ENCODE assay signal across 16 cellular contexts in genomic region chr19:39253374-39254149, GRCh38. TPM values are rescaled to one million over a fixed set of nuclear protein-coding genes. Genes with fewer than 3 reads are reported as not detected.
DNase-seq lines count a peak whose midpoint lies in the region; ATAC-seq lines count a peak whose summit lies in the region.
"Had no signal": no experiment of that assay in that cellular context is flagged by ENCODE, and none has a peak within 500 bp of the region (broad histone marks: within the 10 kb centered on the region; RNA-seq: fewer than 3 reads in every experiment).

No MANE protein-coding gene starts in this region.

- H3K36me3 Mint-ChIP-seq in activated naive CD8-positive, alpha-beta T cell treated with anti-CD3 and anti-CD28 coated beads, Interleukin-2, amount 10 ng/mL, durations not matched to agents 7 days and 5 days = no peaks in the 10 kb centered on the region
- no peaks in the 10 kb centered on the region for H3K36me3 Mint-ChIP-seq in activated naive CD8-positive, alpha-beta T cell treated with anti-CD3 and anti-CD28 coated beads, Interleukin-2, amount 50 U/mL, for 24 hours (ENCODE audit: low read depth)
- no peaks in the 10 kb centered on the region for H3K36me3 Mint-ChIP-seq in stimulated activated effector memory CD8-positive, alpha-beta T cell treated with anti-CD3 and anti-CD28 coated beads, Interleukin-12 subunit alpha, Interleukin-12 subunit beta, amount 100 ng/mL, for 72 hours
- H3K36me3 Mint-ChIP-seq: CD4-positive, CD25-positive, alpha-beta regulatory T cell had no signal

- ATAC-seq in activated naive CD8-positive, alpha-beta T cell treated with anti-CD3 and anti-CD28 coated beads, Interleukin-2, amount 10 ng/mL, durations not matched to agents 7 days and 5 days (ENCODE audit: low read depth) = no peak
- no peak for ATAC-seq in activated naive CD8-positive, alpha-beta T cell treated with anti-CD3 and anti-CD28 coated beads, Interleukin-2, amount 50 U/mL, for 24 hours
- ATAC-seq in stimulated activated effector memory CD8-positive, alpha-beta T cell treated with anti-CD3 and anti-CD28 coated beads, Interleukin-12 subunit alpha, Interleukin-12 subunit beta, amount 100 ng/mL, for 72 hours = no peak
- ATAC-seq in HG03159 (IDR thresholded peaks at IDR 0.05; ENCODE audit: unreplicated experiment) = no peak

- DNase-seq in activated naive CD8-positive, alpha-beta T cell treated with anti-CD3 and anti-CD28 coated beads, Interleukin-2, amount 10 ng/mL, durations not matched to agents 7 days and 5 days = no peak
- DNase-seq in activated naive CD8-positive, alpha-beta T cell treated with anti-CD3 and anti-CD28 coated beads, Interleukin-2, amount 50 U/mL, for 24 hours = no peak
- peak; percentile 30 for DNase-seq in OCI-M1 (lab: John Stamatoyannopoulos, UW)
- DNase-seq in dedifferentiated amniotic fluid mesenchymal stem cell (ENCODE audit: extremely low spot score) = peak; percentile 9
- no peak for DNase-seq in activated CD4-positive, alpha-beta T cell treated with anti-CD3 and anti-CD28 coated beads for 4 hours
- no peak for DNase-seq in stimulated activated effector memory CD8-positive, alpha-beta T cell treated with anti-CD3 and anti-CD28 coated beads, Interleukin-12 subunit alpha, Interleukin-12 subunit beta, amount 100 ng/mL, for 72 hours (ENCODE audit: low spot score in 2 of 2)
- DNase-seq: 8988T; C1 segment of cervical spinal cord; CD4-positive, CD25-positive, alpha-beta regulatory T cell; CD8-positive, alpha-beta memory T cell; GM23248 had no signal

- H3K4me1 Mint-ChIP-seq in activated naive CD8-positive, alpha-beta T cell treated with anti-CD3 and anti-CD28 coated beads, Interleukin-2, amount 10 ng/mL, durations not matched to agents 7 days and 5 days = peaks cover 12% of the 10 kb centered on the region
- H3K4me1 Mint-ChIP-seq in activated naive CD8-positive, alpha-beta T cell treated with anti-CD3 and anti-CD28 coated beads, Interleukin-2, amount 50 U/mL, for 24 hours = peaks cover 7% of the 10 kb centered on the region
- H3K4me1 Mint-ChIP-seq in stimulated activated effector memory CD8-positive, alpha-beta T cell treated with anti-CD3 and anti-CD28 coated beads, Interleukin-12 subunit alpha, Interleukin-12 subunit beta, amount 100 ng/mL, for 72 hours = peaks cover 7% of the 10 kb centered on the region

- POLR2A ChIA-PET in activated naive CD8-positive, alpha-beta T cell treated with anti-CD3 and anti-CD28 coated beads, Interleukin-2, amount 10 ng/mL, durations not matched to agents 7 days and 5 days (lab: Charles Lee) = interaction anchor here (1.2 kb wide), 1 partner anchor 26 kb away, joined by 3 read pairs; no protein-coding TSS in a partner anchor

- H3K9me3 Mint-ChIP-seq in activated naive CD8-positive, alpha-beta T cell treated with anti-CD3 and anti-CD28 coated beads, Interleukin-2, amount 10 ng/mL, durations not matched to agents 7 days and 5 days = no peaks in the 10 kb centered on the region
- no peaks in the 10 kb centered on the region for H3K9me3 Mint-ChIP-seq in activated naive CD8-positive, alpha-beta T cell treated with anti-CD3 and anti-CD28 coated beads, Interleukin-2, amount 50 U/mL, for 24 hours
- H3K9me3 Mint-ChIP-seq in stimulated activated effector memory CD8-positive, alpha-beta T cell treated with anti-CD3 and anti-CD28 coated beads, Interleukin-12 subunit alpha, Interleukin-12 subunit beta, amount 100 ng/mL, for 72 hours = no peaks in the 10 kb centered on the region

- H3K4me3 Mint-ChIP-seq in activated naive CD8-positive, alpha-beta T cell treated with anti-CD3 and anti-CD28 coated beads, Interleukin-2, amount 10 ng/mL, durations not matched to agents 7 days and 5 days = no peak overlapping the region
- no peak overlapping the region for H3K4me3 Mint-ChIP-seq in activated naive CD8-positive, alpha-beta T cell treated with anti-CD3 and anti-CD28 coated beads, Interleukin-2, amount 50 U/mL, for 24 hours
- no peak overlapping the region for H3K4me3 Mint-ChIP-seq in stimulated activated effector memory CD8-positive, alpha-beta T cell treated with anti-CD3 and anti-CD28 coated beads, Interleukin-12 subunit alpha, Interleukin-12 subunit beta, amount 100 ng/mL, for 72 hours
- H3K4me3 Mint-ChIP-seq: CD4-positive, CD25-positive, alpha-beta regulatory T cell; CD8-positive, alpha-beta memory T cell had no signal

- peaks cover 14% of the 10 kb centered on the region for H3K27me3 Mint-ChIP-seq in activated naive CD8-positive, alpha-beta T cell treated with anti-CD3 and anti-CD28 coated beads, Interleukin-2, amount 10 ng/mL, durations not matched to agents 7 days and 5 days
- peaks cover 2% of the 10 kb centered on the region for H3K27me3 Mint-ChIP-seq in activated naive CD8-positive, alpha-beta T cell treated with anti-CD3 and anti-CD28 coated beads, Interleukin-2, amount 50 U/mL, for 24 hours

- H3K27ac Mint-ChIP-seq in activated naive CD8-positive, alpha-beta T cell treated with anti-CD3 and anti-CD28 coated beads, Interleukin-2, amount 10 ng/mL, durations not matched to agents 7 days and 5 days = peak overlapping the region; percentile 26
- no peak overlapping the region for H3K27ac Mint-ChIP-seq in activated naive CD8-positive, alpha-beta T cell treated with anti-CD3 and anti-CD28 coated beads, Interleukin-2, amount 50 U/mL, for 24 hours
- no peak overlapping the region for H3K27ac Mint-ChIP-seq in stimulated activated effector memory CD8-positive, alpha-beta T cell treated with anti-CD3 and anti-CD28 coated beads, Interleukin-12 subunit alpha, Interleukin-12 subunit beta, amount 100 ng/mL, for 72 hours
- H3K27ac Mint-ChIP-seq: CD4-positive, CD25-positive, alpha-beta regulatory T cell had no signal

RNA-seq across cellular contexts. Expression of gene IFNL4, which starts 4.9 kb away (rescaled TPM):
- total RNA-seq in activated naive CD8-positive, alpha-beta T cell treated with anti-CD3 and anti-CD28 coated beads, Interleukin-2, amount 10 ng/mL, durations not matched to agents 7 days and 5 days = not detected
- total RNA-seq: A673; Caco-2; CD4-positive, CD25-positive, alpha-beta regulatory T cell; GM23248; H4; HT-29 had no signal

RNA-seq across cellular contexts. Expression of gene IFNL3, which starts 8.8 kb away (rescaled TPM):
- total RNA-seq in activated naive CD8-positive, alpha-beta T cell treated with anti-CD3 and anti-CD28 coated beads, Interleukin-2, amount 10 ng/mL, durations not matched to agents 7 days and 5 days = not detected
- total RNA-seq: A673; Caco-2; CD4-positive, CD25-positive, alpha-beta regulatory T cell; CD8-positive, alpha-beta memory T cell; GM23248; H4; HT-29 had no signal

RNA-seq across cellular contexts. Expression of gene IFNL2, which starts 14.6 kb away (rescaled TPM):
- total RNA-seq in activated naive CD8-positive, alpha-beta T cell treated with anti-CD3 and anti-CD28 coated beads, Interleukin-2, amount 10 ng/mL, durations not matched to agents 7 days and 5 days = not detected
- total RNA-seq: A673; Caco-2; CD4-positive, CD25-positive, alpha-beta regulatory T cell; CD8-positive, alpha-beta memory T cell; GM23248; H4; HT-29 had no signal

RNA-seq across cellular contexts. Expression of gene IFNL1, which starts 42.6 kb away (rescaled TPM):
- not detected for total RNA-seq in activated naive CD8-positive, alpha-beta T cell treated with anti-CD3 and anti-CD28 coated beads, Interleukin-2, amount 10 ng/mL, durations not matched to agents 7 days and 5 days
- total RNA-seq: A673; Caco-2; CD4-positive, CD25-positive, alpha-beta regulatory T cell; CD8-positive, alpha-beta memory T cell; GM23248; H4; HT-29 had no signal

RNA-seq across cellular contexts. Expression of gene SYCN, which starts 49.5 kb away (rescaled TPM):
- not detected for total RNA-seq in activated naive CD8-positive, alpha-beta T cell treated with anti-CD3 and anti-CD28 coated beads, Interleukin-2, amount 10 ng/mL, durations not matched to agents 7 days and 5 days
- total RNA-seq: A673; Caco-2; CD4-positive, CD25-positive, alpha-beta regulatory T cell; CD8-positive, alpha-beta memory T cell; GM23248; H4; HT-29 had no signal

Comparison
In these comparisons a context has a peak if more than half of its experiments do, and no peak if none do; other contexts are left out.
1. DNase-seq: peak in OCI-M1 (single experiment) and dedifferentiated amniotic fluid mesenchymal stem cell (single experiment); none in activated naive CD8-positive, alpha-beta T cell treated with anti-CD3 and anti-CD28 coated beads, Interleukin-2, amount 10 ng/mL, durations not matched to agents 7 days and 5 days (single experiment), activated naive CD8-positive, alpha-beta T cell treated with anti-CD3 and anti-CD28 coated beads, Interleukin-2, amount 50 U/mL, for 24 hours (single experiment), activated CD4-positive, alpha-beta T cell treated with anti-CD3 and anti-CD28 coated beads for 4 hours (0 of 2) and stimulated activated effector memory CD8-positive, alpha-beta T cell treated with anti-CD3 and anti-CD28 coated beads, Interleukin-12 subunit alpha, Interleukin-12 subunit beta, amount 100 ng/mL, for 72 hours (0 of 2).